In the genomic region with DNA sequence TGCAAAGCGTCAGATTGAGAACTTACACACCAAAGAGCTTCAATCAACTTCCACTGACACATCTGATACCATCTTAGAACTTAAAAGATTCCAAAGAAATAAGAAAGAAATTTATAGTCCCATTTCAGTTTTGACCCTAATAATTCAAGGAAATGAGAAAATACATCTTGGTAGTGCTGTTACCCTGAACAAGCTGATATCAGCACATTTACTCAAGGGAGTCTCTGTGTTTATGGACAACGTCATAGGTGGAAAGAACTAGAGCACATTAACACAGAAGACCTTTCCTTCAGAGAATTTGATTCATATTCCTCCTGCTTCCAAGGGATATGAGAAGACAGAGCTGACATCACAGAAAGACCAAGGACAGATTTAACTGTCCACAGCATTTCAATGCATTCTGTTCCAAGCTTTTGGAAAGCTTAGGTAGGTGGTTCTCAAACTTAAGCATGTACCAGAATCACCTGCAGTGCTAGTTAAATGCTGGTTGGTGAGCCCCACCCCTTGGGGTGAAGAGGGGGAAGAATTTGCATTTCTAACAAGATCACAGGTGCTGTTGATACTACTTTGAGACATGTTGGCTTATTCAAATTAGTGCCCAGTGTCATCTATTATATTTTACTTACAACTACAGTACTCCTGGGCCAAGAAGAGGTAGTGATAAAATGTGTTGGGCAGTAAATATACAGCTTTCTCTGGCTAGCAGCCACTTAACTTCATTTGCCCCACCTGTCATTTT, we compare ENCODE assay signal across 1 cellular context.
TF ChIP-seq lines count a peak whose summit lies in the region.

No MANE protein-coding gene starts in this region.

TF ChIP-seq in IMR-90, 13 proteins besides CTCF, POLR2A, EP300 and RAD21:
- TF ChIP-seq NFE2L2 (IDR thresholded peaks at IDR 0.05; ENCODE audit: low read depth, low read length), result no peak
- TF ChIP-seq MAFK (IDR thresholded peaks at IDR 0.05; ENCODE audit: low read depth, low read length), result peak; percentile 54
